In the genomic region with DNA sequence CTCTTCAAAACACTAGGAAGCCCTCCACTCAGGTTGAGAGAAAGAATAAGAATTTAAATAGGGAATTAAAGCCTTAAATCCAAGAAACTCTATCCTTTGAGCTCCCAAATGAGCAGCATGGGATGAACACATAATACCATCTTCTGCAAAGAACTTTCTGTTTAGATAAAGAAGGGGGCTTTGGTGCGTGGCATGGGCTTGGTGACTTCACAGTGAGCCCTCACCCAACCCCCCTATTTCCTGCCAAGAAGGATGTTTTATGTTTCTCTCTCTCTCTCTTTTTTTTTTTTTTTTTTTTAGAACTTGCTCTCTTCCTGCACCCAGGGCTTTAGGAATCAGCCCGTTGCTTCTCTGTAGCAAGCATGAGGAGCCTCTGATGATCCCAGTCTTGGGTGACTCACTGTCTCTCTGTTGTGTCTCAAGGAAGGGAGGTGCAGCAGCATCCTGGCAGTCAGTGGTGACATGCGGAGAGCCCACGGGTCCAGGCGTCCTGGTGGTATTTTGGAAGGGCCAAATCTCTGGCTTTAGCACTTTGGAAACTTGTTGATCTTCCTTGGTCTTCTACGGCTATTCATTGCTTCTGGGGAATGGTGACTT, we compare ENCODE assay signal across 13 cellular contexts. TPM values are rescaled to one million over a fixed set of nuclear protein-coding genes. Genes with fewer than 3 reads are reported as not detected.
DNase-seq lines count a peak whose midpoint lies in the region; ATAC-seq and TF ChIP-seq lines count a peak whose summit lies in the region.
"Had no signal": no experiment of that assay in that cellular context is flagged by ENCODE, and none has a peak within 500 bp of the region (broad histone marks: within the 10 kb centered on the region; RNA-seq: fewer than 3 reads in every experiment).

No MANE protein-coding gene starts in this region.

- intact Hi-C loops in activated B cell treated with CpG ODN at 0.5 μM for 24 hours (cut with micrococcal nuclease) = no loop called here
- intact Hi-C loops in uterus (cut with DNase I; ENCODE audit: low total_unique reads) = no loop called here
- intact Hi-C loops in aorta (cut with DNase I) = no loop called here

- H3K4me1 ChIP-seq in uterus (no peaks in the 10 kb centered on the region), aorta (ENCODE audit: control insufficient read depth in 1 of 2, insufficient read depth in 2 of 2, low read length in 2 of 2) (no peaks in the 10 kb centered on the region)
- H3K4me1 ChIP-seq: Caco-2, right atrium auricular region had no signal

- TF ChIP-seq CTCF in activated B cell treated with CpG ODN at 0.5 μM for 24 hours (IDR thresholded peaks at IDR 0.05) (no peak), uterus (IDR thresholded peaks at IDR 0.05) (no peak)

- H3K27ac Mint-ChIP-seq in activated B cell treated with CpG ODN at 0.5 μM for 24 hours = peak overlapping the region; percentile 63

- no peaks in the 10 kb centered on the region for H3K36me3 ChIP-seq in uterus
- peaks cover 3 to 7% of the 10 kb centered on the region in 2 donors for H3K36me3 ChIP-seq in aorta (ENCODE audit: control insufficient read depth in 1 of 2, insufficient read depth in 2 of 2, low read length in 1 of 2)

- no peak for TF ChIP-seq POLR2A in uterus (IDR thresholded peaks at IDR 0.05)

- POLR2A ChIA-PET in activated B cell treated with CpG ODN at 0.5 μM for 24 hours (lab: Charles Lee) = interaction anchor here (1.3 kb wide), 1 partner anchor 255 kb away, joined by 3 read pairs; a partner anchor contains a TSS

- ATAC-seq in activated B cell treated with CpG ODN at 0.5 μM for 24 hours (ENCODE audit: low read depth) = peak; percentile 65
- no peak for ATAC-seq in HG02981 (IDR thresholded peaks at IDR 0.05; ENCODE audit: unreplicated experiment)
- ATAC-seq in aorta (ENCODE audit: low FRiP score) = no peak
- no peak for ATAC-seq in HG03571 (IDR thresholded peaks at IDR 0.05; ENCODE audit: unreplicated experiment)

- H3K4me3 Mint-ChIP-seq in activated B cell treated with CpG ODN at 0.5 μM for 24 hours = peak overlapping the region; percentile 7

- H3K9me3 ChIP-seq in uterus = no peaks in the 10 kb centered on the region
- no peaks in the 10 kb centered on the region for H3K9me3 ChIP-seq in aorta (ENCODE audit: control insufficient read depth, low read length)
- H3K9me3 ChIP-seq: Caco-2, mucosa of descending colon, right atrium auricular region, tibial nerve had no signal

- peaks cover 76% of the 10 kb centered on the region for H3K36me3 Mint-ChIP-seq in activated B cell treated with CpG ODN at 0.5 μM for 24 hours (ENCODE audit: low read depth)

- H3K4me3 ChIP-seq in uterus (no peak overlapping the region), aorta (ENCODE audit: low read length in 2 of 2) (no peak overlapping the region)
- H3K4me3 ChIP-seq: mucosa of descending colon, right atrium auricular region, tibial nerve had no signal

- peak; percentile 77 for DNase-seq in AG08395 (ENCODE audit: low spot score)
- peak; percentile 73 for DNase-seq in EL
- DNase-seq in activated B cell treated with CpG ODN at 0.5 μM for 24 hours = no peak
- DNase-seq in glomerular visceral epithelial cell (ENCODE audit: extremely low spot score) = peak; percentile 33
- no peak for DNase-seq in uterus
- no peak for DNase-seq in aorta
- DNase-seq: Caco-2, mucosa of descending colon, NCI-H345 had no signal

- no peaks in the 10 kb centered on the region for H3K27me3 ChIP-seq in uterus
- H3K27me3 ChIP-seq in aorta (ENCODE audit: control insufficient read depth in 1 of 2, insufficient read depth in 2 of 2, low read length in 1 of 2) = no peaks in the 10 kb centered on the region
- H3K27me3 ChIP-seq: right atrium auricular region, tibial nerve had no signal

- 72 to 77% methylated on average over 6 of the region's 6 CpGs for WGBS in aorta, 2 donors

- peaks cover 59% of the 10 kb centered on the region for H3K4me1 Mint-ChIP-seq in activated B cell treated with CpG ODN at 0.5 μM for 24 hours

- H3K9me3 Mint-ChIP-seq in activated B cell treated with CpG ODN at 0.5 μM for 24 hours = no peaks in the 10 kb centered on the region

- CTCF ChIA-PET in activated B cell treated with CpG ODN at 0.5 μM for 24 hours (lab: Charles Lee) = no interaction called here

- no peak overlapping the region for H3K27ac ChIP-seq in uterus
- no peak overlapping the region for H3K27ac ChIP-seq in aorta (ENCODE audit: low read depth in 1 of 2, low read length in 2 of 2)
- H3K27ac ChIP-seq: right atrium auricular region, tibial nerve had no signal

- no peaks in the 10 kb centered on the region for H3K27me3 Mint-ChIP-seq in activated B cell treated with CpG ODN at 0.5 μM for 24 hours

RNA-seq across cellular contexts. Expression of a gene that starts 49.1 kb away (rescaled TPM):
- total RNA-seq in activated B cell treated with CpG ODN at 0.5 μM for 24 hours = not detected in 2 replicates
- not detected for total RNA-seq in uterus
- total RNA-seq in aorta = not detected
- polyA plus RNA-seq in aorta = under 1 TPM in 1 of 2 donors, not detected in 1; 0.63 TPM
- total RNA-seq: Caco-2, right atrium auricular region, tibial nerve had no signal

Comparison
In these comparisons a context has a peak if more than half of its experiments do, and no peak if none do; other contexts are left out.
1. DNase-seq: peak in AG08395 (single experiment), EL (single experiment) and glomerular visceral epithelial cell (single experiment); none in activated B cell treated with CpG ODN at 0.5 μM for 24 hours (single experiment), uterus (0 of 2) and aorta (0 of 2).